ENCODE assay signal across 2 cellular contexts in genomic region chr1:69122373-69122772, GRCh38.
TF ChIP-seq lines count a peak whose summit lies in the region.

No MANE protein-coding gene starts in this region.

TF ChIP-seq in GM23338, 12 proteins besides CTCF, POLR2A, EP300 and RAD21:
- TF ChIP-seq POLR2AphosphoS5 (IDR thresholded peaks at IDR 0.05; ENCODE audit: low read depth) = no peak
- no peak for TF ChIP-seq EZH2phosphoT487 (IDR thresholded peaks at IDR 0.05; ENCODE audit: unreplicated experiment)
- TF ChIP-seq EZH2 (IDR thresholded peaks at IDR 0.05; ENCODE audit: low read depth, unreplicated experiment) = no peak
- TF ChIP-seq NANOG (IDR thresholded peaks at IDR 0.05; ENCODE audit: borderline replicate concordance) = no peak
- no peak for TF ChIP-seq ZNF114 (CRISPR knock-in tag; IDR thresholded peaks at IDR 0.05)
- TF ChIP-seq STAT1 (IDR thresholded peaks at IDR 0.05; ENCODE audit: unreplicated experiment) = no peak
- no peak for TF ChIP-seq REST (IDR thresholded peaks at IDR 0.05; ENCODE audit: unreplicated experiment)
- TF ChIP-seq ZNF462 (CRISPR knock-in tag; IDR thresholded peaks at IDR 0.05) = no peak
- no peak for TF ChIP-seq ETS1 (IDR thresholded peaks at IDR 0.05)
- TF ChIP-seq ZNF331 (CRISPR knock-in tag; IDR thresholded peaks at IDR 0.05; ENCODE audit: low read depth) = no peak
- no peak for TF ChIP-seq CREB1 (CRISPR knock-in tag; IDR thresholded peaks at IDR 0.05; ENCODE audit: low read depth)
- no peak for TF ChIP-seq JUNB (IDR thresholded peaks at IDR 0.05; ENCODE audit: unreplicated experiment)

TF ChIP-seq in H1, 55 proteins besides CTCF, POLR2A, EP300 and RAD21:
- TF ChIP-seq HDAC6 (IDR thresholded peaks at IDR 0.05; ENCODE audit: low read depth, low read length) (no peak), MAX (IDR thresholded peaks at IDR 0.05) (no peak), NRF1 (IDR thresholded peaks at IDR 0.05; ENCODE audit: low read depth, low read length) (no peak), CEBPB (IDR thresholded peaks at IDR 0.05; ENCODE audit: low read depth, low read length) (no peak), SIRT6 (IDR thresholded peaks at IDR 0.05; ENCODE audit: low read length) (no peak), CBX8 (IDR thresholded peaks at IDR 0.05; ENCODE audit: borderline replicate concordance, low read depth, low read length) (no peak), EZH2 (IDR thresholded peaks at IDR 0.05; ENCODE audit: low read depth, low read length, severe bottlenecking) (no peak)
